In genomic region chr14:91964724-91965123, GRCh38 we compare ENCODE assay signal across 15 cellular contexts.
"Had no signal": no experiment of that assay in that cellular context is flagged by ENCODE, and none has a peak within 500 bp of the region (broad histone marks: within the 10 kb centered on the region; RNA-seq: fewer than 3 reads in every experiment).

No MANE protein-coding gene starts in this region.

- H3K9me3 Mint-ChIP-seq: activated naive CD8-positive, alpha-beta T cell treated with anti-CD3 and anti-CD28 coated beads, Interleukin-2, amount 50 U/mL, for 24 hours; neural progenitor cell had no signal

- ATAC-seq: activated CD8-positive, alpha-beta memory T cell treated with anti-CD3 and anti-CD28 coated beads, Interleukin-2, amount 10 ng/mL, durations not matched to agents 7 days and 5 days; activated naive CD8-positive, alpha-beta T cell treated with anti-CD3 and anti-CD28 coated beads, Interleukin-2, amount 50 U/mL, for 24 hours; esophagus mucosa; gastrocnemius medialis; heart left ventricle; left lung had no signal

- H3K27me3 ChIP-seq: ascending aorta, gastrocnemius medialis, heart left ventricle, left lung, neural progenitor cell, tibial artery had no signal

- H3K9me3 ChIP-seq: ascending aorta, gastrocnemius medialis, heart left ventricle, left lung, psoas muscle, tibial artery had no signal

- H3K27me3 Mint-ChIP-seq: activated CD8-positive, alpha-beta memory T cell treated with anti-CD3 and anti-CD28 coated beads, Interleukin-2, amount 10 ng/mL, durations not matched to agents 7 days and 5 days; activated naive CD8-positive, alpha-beta T cell treated with anti-CD3 and anti-CD28 coated beads, Interleukin-2, amount 50 U/mL, for 24 hours had no signal

- H3K4me3 ChIP-seq: ascending aorta, gastrocnemius medialis, heart left ventricle, left lung, neural progenitor cell, psoas muscle, tibial artery had no signal

- H3K27ac ChIP-seq: ascending aorta, gastrocnemius medialis, heart left ventricle, left lung, neural progenitor cell, psoas muscle, tibial artery had no signal

- DNase-seq: activated CD4-positive, alpha-beta T cell treated with anti-CD3 and anti-CD28 coated beads, Interleukin-2, amount 50 U/mL, for 4 hours; activated CD8-positive, alpha-beta memory T cell treated with anti-CD3 and anti-CD28 coated beads, Interleukin-2, amount 10 ng/mL, durations not matched to agents 7 days and 5 days; activated naive CD4-positive, alpha-beta T cell treated with Interleukin-2 at 50 U/mL for 16 hours; activated naive CD8-positive, alpha-beta T cell treated with anti-CD3 and anti-CD28 coated beads, Interleukin-2, amount 50 U/mL, for 24 hours; effector CD4-positive, alpha-beta T cell; gastrocnemius medialis; heart left ventricle; kidney; left lung; psoas muscle; stimulated activated CD4-positive, alpha-beta T cell treated with anti-CD3 and anti-CD28 coated beads, Interleukin-4, amount 100 ng/mL, for 1 hour; tibial artery had no signal

- H3K4me1 ChIP-seq: ascending aorta, gastrocnemius medialis, heart left ventricle, left lung, neural progenitor cell, psoas muscle, tibial artery had no signal

- H3K4me3 Mint-ChIP-seq: activated CD8-positive, alpha-beta memory T cell treated with anti-CD3 and anti-CD28 coated beads, Interleukin-2, amount 10 ng/mL, durations not matched to agents 7 days and 5 days; activated naive CD8-positive, alpha-beta T cell treated with anti-CD3 and anti-CD28 coated beads, Interleukin-2, amount 50 U/mL, for 24 hours; neural progenitor cell had no signal

- H3K27ac Mint-ChIP-seq: activated CD8-positive, alpha-beta memory T cell treated with anti-CD3 and anti-CD28 coated beads, Interleukin-2, amount 10 ng/mL, durations not matched to agents 7 days and 5 days; activated naive CD8-positive, alpha-beta T cell treated with anti-CD3 and anti-CD28 coated beads, Interleukin-2, amount 50 U/mL, for 24 hours had no signal

- H3K4me1 Mint-ChIP-seq: neural progenitor cell had no signal
